29 cellular contexts compared by ENCODE assay signal in genomic region chr4:186016796-186017195, GRCh38. TPM values are rescaled to one million over a fixed set of nuclear protein-coding genes. Genes with fewer than 3 reads are reported as not detected.
"Had no signal": no experiment of that assay in that cellular context is flagged by ENCODE, and none has a peak within 500 bp of the region (broad histone marks: within the 10 kb centered on the region; RNA-seq: fewer than 3 reads in every experiment).

No MANE protein-coding gene starts in this region.

- H3K4me1 ChIP-seq: SJSA1 had no signal

- H3K9me3 ChIP-seq: body of pancreas, SJSA1, SK-N-SH had no signal

- H3K4me3 Mint-ChIP-seq: activated CD4-positive, alpha-beta T cell treated with anti-CD3 and anti-CD28 coated beads, Interleukin-2, amount 10 ng/mL, durations not matched to agents 24 days and 14 days; activated CD8-positive, alpha-beta T cell treated with anti-CD3 and anti-CD28 coated beads for 36 hours; activated naive CD4-positive, alpha-beta T cell treated with anti-CD3 and anti-CD28 coated beads, Interleukin-2, amount 50 U/mL, for 24 hours; activated naive CD8-positive, alpha-beta T cell treated with anti-CD3 and anti-CD28 coated beads, Interleukin-2, amount 10 ng/mL, durations not matched to agents 7 days and 5 days; activated T-cell treated with anti-CD3 and anti-CD28 coated beads, Interleukin-2, amount 50 U/mL, for 24 hours; T-helper 1 cell treated with Interleukin-12 subunit alpha and Interleukin-12 subunit beta and Interleukin-4 antibody, amounts not matched to agents 30 μg/mL and 1 μg/mL, for 36 hours; T-helper 2 cell treated with Interferon-gamma antibody and Interleukin-4, amounts not matched to agents 5 μg/mL and 100 μg/mL, for 36 hours had no signal

- H3K27me3 ChIP-seq: body of pancreas, MG63, SJSA1 had no signal

- H3K4me3 ChIP-seq: body of pancreas, MG63, SJSA1 had no signal

- H3K9ac ChIP-seq: SK-N-SH had no signal

- ATAC-seq: activated CD8-positive, alpha-beta T cell treated with anti-CD3 and anti-CD28 coated beads for 36 hours; body of pancreas; Panc1 had no signal

- DNase-seq: activated CD4-positive, alpha-beta T cell treated with anti-CD3 and anti-CD28 coated beads, Interleukin-2, amount 10 ng/mL, durations not matched to agents 24 days and 14 days; activated CD4-positive, alpha-beta T cell treated with anti-CD3 and anti-CD28 coated beads, Interleukin-2, amount 50 U/mL, for 4 hours; activated CD8-positive, alpha-beta T cell treated with anti-CD3 and anti-CD28 coated beads for 36 hours; activated gamma-delta T cell; activated naive CD4-positive, alpha-beta T cell treated with Interleukin-2 at 50 U/mL for 16 hours; activated naive CD8-positive, alpha-beta T cell treated with anti-CD3 and anti-CD28 coated beads, Interleukin-2, amount 10 ng/mL, durations not matched to agents 7 days and 5 days; activated T-cell treated with anti-CD3 and anti-CD28 coated beads, Interleukin-2, amount 50 U/mL, for 24 hours; body of pancreas; caudate nucleus; Kasumi-1; KG1; MG63; NCI-H1048; NCI-H1105 treated with DMSO at 0.1 percent for 48 hours; NCI-H1436; NCI-H1694; NCI-H1930; NCI-H2081 treated with DMSO at 0.1 percent for 48 hours; NCI-H345; NCI-H524 treated with DMSO at 0.1 percent for 48 hours; RPMI8226; SHP77 treated with DMSO at 0.1 percent for 48 hours; SK-N-SH had no signal

- H3K27me3 Mint-ChIP-seq: activated CD4-positive, alpha-beta T cell treated with anti-CD3 and anti-CD28 coated beads, Interleukin-2, amount 10 ng/mL, durations not matched to agents 24 days and 14 days; activated naive CD8-positive, alpha-beta T cell treated with anti-CD3 and anti-CD28 coated beads, Interleukin-2, amount 10 ng/mL, durations not matched to agents 7 days and 5 days had no signal

- H3K4me1 Mint-ChIP-seq: activated CD4-positive, alpha-beta T cell treated with anti-CD3 and anti-CD28 coated beads, Interleukin-2, amount 10 ng/mL, durations not matched to agents 24 days and 14 days; activated naive CD4-positive, alpha-beta T cell treated with anti-CD3 and anti-CD28 coated beads, Interleukin-2, amount 50 U/mL, for 24 hours; activated naive CD8-positive, alpha-beta T cell treated with anti-CD3 and anti-CD28 coated beads, Interleukin-2, amount 10 ng/mL, durations not matched to agents 7 days and 5 days had no signal

- H3K9me3 Mint-ChIP-seq: activated CD4-positive, alpha-beta T cell treated with anti-CD3 and anti-CD28 coated beads, Interleukin-2, amount 10 ng/mL, durations not matched to agents 24 days and 14 days; activated CD8-positive, alpha-beta T cell treated with anti-CD3 and anti-CD28 coated beads for 36 hours; activated naive CD8-positive, alpha-beta T cell treated with anti-CD3 and anti-CD28 coated beads, Interleukin-2, amount 10 ng/mL, durations not matched to agents 7 days and 5 days; activated T-helper 2 cell treated with anti-CD3 and anti-CD28 coated beads, Interferon-gamma antibody, Interleukin-2, Interleukin-4, amounts not matched to agents 10 μg/mL and 5 μg/mL and 100 μg/mL, durations not matched to agents 14 hours and 24 hours and 36 hours; T-helper 1 cell treated with Interleukin-12 subunit alpha and Interleukin-12 subunit beta and Interleukin-4 antibody, amounts not matched to agents 30 μg/mL and 1 μg/mL, for 36 hours; T-helper 2 cell treated with Interferon-gamma antibody and Interleukin-4, amounts not matched to agents 5 μg/mL and 100 μg/mL, for 36 hours had no signal

- H3K27ac ChIP-seq: body of pancreas, SJSA1 had no signal

- H3K36me3 Mint-ChIP-seq: activated naive CD4-positive, alpha-beta T cell treated with anti-CD3 and anti-CD28 coated beads, Interleukin-2, amount 50 U/mL, for 24 hours; activated naive CD8-positive, alpha-beta T cell treated with anti-CD3 and anti-CD28 coated beads, Interleukin-2, amount 10 ng/mL, durations not matched to agents 7 days and 5 days had no signal

- H3K27ac Mint-ChIP-seq: activated CD4-positive, alpha-beta T cell treated with anti-CD3 and anti-CD28 coated beads, Interleukin-2, amount 10 ng/mL, durations not matched to agents 24 days and 14 days; activated CD8-positive, alpha-beta T cell treated with anti-CD3 and anti-CD28 coated beads for 36 hours; activated naive CD4-positive, alpha-beta T cell treated with anti-CD3 and anti-CD28 coated beads, Interleukin-2, amount 50 U/mL, for 24 hours; activated naive CD8-positive, alpha-beta T cell treated with anti-CD3 and anti-CD28 coated beads, Interleukin-2, amount 10 ng/mL, durations not matched to agents 7 days and 5 days; activated T-cell treated with anti-CD3 and anti-CD28 coated beads, Interleukin-2, amount 50 U/mL, for 24 hours; activated T-helper 2 cell treated with anti-CD3 and anti-CD28 coated beads, Interferon-gamma antibody, Interleukin-2, Interleukin-4, amounts not matched to agents 10 μg/mL and 5 μg/mL and 100 μg/mL, durations not matched to agents 14 hours and 24 hours and 36 hours; T-helper 1 cell treated with Interleukin-12 subunit alpha and Interleukin-12 subunit beta and Interleukin-4 antibody, amounts not matched to agents 30 μg/mL and 1 μg/mL, for 36 hours; T-helper 2 cell treated with Interferon-gamma antibody and Interleukin-4, amounts not matched to agents 5 μg/mL and 100 μg/mL, for 36 hours had no signal

- H3K4me2 ChIP-seq: SK-N-SH had no signal

- H3K36me3 ChIP-seq: MG63, SJSA1 had no signal

RNA-seq across cellular contexts. Expression of gene TLR3, which starts 52.2 kb away (rescaled TPM):
- total RNA-seq: activated CD4-positive, alpha-beta T cell treated with anti-CD3 and anti-CD28 coated beads, Interleukin-2, amount 10 ng/mL, durations not matched to agents 24 days and 14 days; activated CD8-positive, alpha-beta T cell treated with anti-CD3 and anti-CD28 coated beads for 36 hours; activated T-helper 2 cell treated with anti-CD3 and anti-CD28 coated beads, Interferon-gamma antibody, Interleukin-2, Interleukin-4, amounts not matched to agents 10 μg/mL and 5 μg/mL and 100 μg/mL, durations not matched to agents 14 hours and 24 hours and 36 hours had no signal
